In the genomic region with DNA sequence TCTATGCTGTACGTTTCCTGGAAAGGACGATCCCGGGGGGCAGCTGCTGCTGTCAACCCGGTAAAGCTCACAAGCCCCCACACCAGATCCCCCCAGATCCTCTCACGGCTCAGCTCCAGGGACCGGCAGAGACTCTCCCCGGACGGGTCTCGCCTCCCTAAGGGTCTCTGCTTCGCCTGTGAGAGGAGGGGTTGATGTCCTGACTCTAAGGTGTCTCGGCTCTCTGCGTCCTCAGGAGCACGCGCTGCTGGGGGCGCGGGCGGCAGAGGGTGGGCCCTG, we compare ENCODE assay signal across 8 cellular contexts. TPM values are rescaled to one million over a fixed set of nuclear protein-coding genes. Genes with fewer than 3 reads are reported as not detected.
DNase-seq lines count a peak whose midpoint lies in the region; ATAC-seq and TF ChIP-seq lines count a peak whose summit lies in the region.

No MANE protein-coding gene starts in this region.

- H3K27ac ChIP-seq in WERI-Rb-1 (no peak overlapping the region), psoas muscle (peak overlapping the region; percentile 90)

- intact Hi-C loops in psoas muscle (cut with DNase I): loop anchor here (5.0 to 10.0 kb wide), 4 partner anchors 104 to 407 kb away; partner anchors contain the start of gene EPG5 (in 2 of the 2)

- 1 to 7% (median 2%) methylated on average over 16 to 17 of the region's 17 CpGs for WGBS in psoas muscle, 3 donors

- no peaks in the 10 kb centered on the region for H3K9me3 ChIP-seq in WERI-Rb-1 (ENCODE audit: severe bottlenecking)
- no peaks in the 10 kb centered on the region for H3K9me3 ChIP-seq in psoas muscle

- peaks cover 16% of the 10 kb centered on the region for H3K4me1 ChIP-seq in psoas muscle

- H3K4me3 ChIP-seq in WERI-Rb-1 (ENCODE audit: low read depth, low read length): peak overlapping the region; percentile 47
- peak overlapping the region; percentile 71 to 90 for H3K4me3 ChIP-seq in foreskin fibroblast (ENCODE audit: low read depth in 1 of 2, low read length in 2 of 2)
- H3K4me3 ChIP-seq in psoas muscle: peak overlapping the region; percentile 89

- peak; percentile 14 for DNase-seq in activated naive CD4-positive, alpha-beta T cell treated with Interleukin-2 at 50 U/mL for 16 hours
- no peak for DNase-seq in activated naive CD4-positive, alpha-beta T cell (lab: John Stamatoyannopoulos, UW)
- no peak for DNase-seq in WERI-Rb-1
- peak in 1 of 2 donors; percentile 31 for DNase-seq in foreskin fibroblast
- no peak for DNase-seq in psoas muscle
- no peak for DNase-seq in cerebellar cortex (ENCODE audit: low spot score)
- no peak for DNase-seq in kidney tubule cell (ENCODE audit: low spot score)
- no peak for DNase-seq in NCI-H446 (lab: John Stamatoyannopoulos, UW)

- peaks cover 6% of the 10 kb centered on the region for H3K27me3 ChIP-seq in WERI-Rb-1 (ENCODE audit: insufficient read depth, low read depth, severe bottlenecking)
- H3K27me3 ChIP-seq in psoas muscle (ENCODE audit: insufficient read depth in 3 of 3, low read length in 2 of 3): no peaks in the 10 kb centered on the region

- ATAC-seq in psoas muscle: peak in 1 of 4 donors; percentile 42

- no peak for TF ChIP-seq CTCF in WERI-Rb-1 (IDR thresholded peaks at IDR 0.05; ENCODE audit: low read depth, low read length)
- TF ChIP-seq CTCF in foreskin fibroblast (IDR thresholded peaks at IDR 0.05; ENCODE audit: low read depth, low read length): no peak
- no peak for TF ChIP-seq CTCF in psoas muscle (IDR thresholded peaks at IDR 0.05)

- H3K36me3 ChIP-seq in WERI-Rb-1 (peaks cover 3% of the 10 kb centered on the region; the same call in 1 of the 2 replicates), psoas muscle (ENCODE audit: insufficient read depth in 1 of 2, low read depth in 1 of 2) (no peaks in the 10 kb centered on the region)

RNA-seq across cellular contexts. Expression of gene PSTPIP2, which starts 0.5 kb away (rescaled TPM):
- total RNA-seq in psoas muscle: 10 to 100 TPM in 2 of 4 donors, 1 to 10 TPM in 2; 3.5 to 18.8 (median 10.7) TPM
- 10 to 100 TPM in 1 of 3 donors, 1 to 10 TPM in 1, under 1 TPM in 1; 0.48 to 13.2 (median 6.1) TPM for polyA plus RNA-seq in psoas muscle

RNA-seq across cellular contexts. Expression of gene ATP5F1A, which starts 26.5 kb away (rescaled TPM):
- 1,000 to 10,000 TPM in 1 of 4 donors, 100 to 1,000 TPM in 3; 654 to 1,102 (median 753) TPM for total RNA-seq in psoas muscle
- polyA plus RNA-seq in psoas muscle: 100 to 1,000 TPM; 754 to 939 (median 892) TPM

RNA-seq across cellular contexts. Expression of gene HAUS1, which starts 32.6 kb away (rescaled TPM):
- total RNA-seq in psoas muscle: 1 to 10 TPM; 2.8 to 7.5 (median 4.8) TPM
- 10 to 100 TPM in 1 of 3 donors, 1 to 10 TPM in 2; 6.3 to 16.3 (median 9.0) TPM for polyA plus RNA-seq in psoas muscle
